Comparison of ENCODE assay signal across 26 cellular contexts in the genomic region with DNA sequence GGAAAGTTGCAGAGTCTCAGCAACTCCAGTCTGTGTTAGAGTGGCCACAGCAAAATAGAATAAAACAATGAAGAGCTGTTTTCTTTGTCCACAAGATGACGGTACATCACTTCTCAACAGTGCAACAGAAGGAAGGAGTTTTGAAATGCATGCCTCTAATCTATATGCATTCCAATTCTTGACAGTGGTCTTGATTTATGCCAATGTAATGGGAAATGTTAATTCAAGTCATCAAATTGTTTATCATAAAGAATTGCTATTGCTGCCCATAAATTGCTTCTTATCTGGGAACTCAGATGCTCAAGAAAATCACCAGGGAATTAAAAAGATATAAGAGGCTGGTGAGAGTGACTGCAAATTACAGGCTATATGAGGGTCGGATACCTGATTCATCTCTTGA.
"Had no signal": no experiment of that assay in that cellular context is flagged by ENCODE, and none has a peak within 500 bp of the region (broad histone marks: within the 10 kb centered on the region; RNA-seq: fewer than 3 reads in every experiment).

No MANE protein-coding gene starts in this region.

- H3K27ac Mint-ChIP-seq: naive thymus-derived CD8-positive, alpha-beta T cell; nephron progenitor cell; stimulated activated effector memory CD8-positive, alpha-beta T cell treated with anti-CD3 and anti-CD28 coated beads, Interleukin-12 subunit alpha, Interleukin-12 subunit beta, amount 100 ng/mL, for 72 hours had no signal

- ATAC-seq: gastroesophageal sphincter; heart left ventricle; left ventricle myocardium superior; lower lobe of right lung; naive thymus-derived CD8-positive, alpha-beta T cell; psoas muscle; right cardiac atrium; stimulated activated effector memory CD8-positive, alpha-beta T cell treated with anti-CD3 and anti-CD28 coated beads, Interleukin-12 subunit alpha, Interleukin-12 subunit beta, amount 100 ng/mL, for 72 hours had no signal

- H3K36me3 Mint-ChIP-seq: naive thymus-derived CD8-positive, alpha-beta T cell; stimulated activated effector memory CD8-positive, alpha-beta T cell treated with anti-CD3 and anti-CD28 coated beads, Interleukin-12 subunit alpha, Interleukin-12 subunit beta, amount 100 ng/mL, for 72 hours had no signal

- H3K9me3 Mint-ChIP-seq: stimulated activated effector memory CD8-positive, alpha-beta T cell treated with anti-CD3 and anti-CD28 coated beads, Interleukin-12 subunit alpha, Interleukin-12 subunit beta, amount 100 ng/mL, for 72 hours had no signal

- H3K4me3 ChIP-seq: coronary artery, esophagus squamous epithelium, gastroesophageal sphincter, heart left ventricle, hepatocyte, lower lobe of right lung, psoas muscle, sigmoid colon, stomach, thyroid gland, vagina had no signal

- H3K4me1 Mint-ChIP-seq: naive thymus-derived CD8-positive, alpha-beta T cell; nephron progenitor cell; stimulated activated effector memory CD8-positive, alpha-beta T cell treated with anti-CD3 and anti-CD28 coated beads, Interleukin-12 subunit alpha, Interleukin-12 subunit beta, amount 100 ng/mL, for 72 hours had no signal

- DNase-seq: dermis blood vessel endothelial cell; effector memory CD4-positive, alpha-beta T cell; erythroblast; esophagus squamous epithelium; foreskin fibroblast; heart left ventricle; left ventricle myocardium superior; lower lobe of right lung; naive thymus-derived CD8-positive, alpha-beta T cell; nephron progenitor cell; nucleus accumbens; posterior cingulate gyrus; psoas muscle; right cardiac atrium; sigmoid colon; stimulated activated CD4-positive, alpha-beta T cell treated with anti-CD3 and anti-CD28 coated beads, Interleukin-2, amount 100 ng/mL, for 24 hours; stimulated activated CD4-positive, alpha-beta T cell treated with anti-CD3 and anti-CD28 coated beads, Interleukin-4, amount 100 ng/mL, for 24 hours; stimulated activated naive CD4-positive, alpha-beta T cell treated with Interleukin-2 at 50 U/mL for 16 hours; stomach; thyroid gland; trophoblast cell had no signal

- H3K27me3 Mint-ChIP-seq: naive thymus-derived CD8-positive, alpha-beta T cell had no signal

- H3K4me3 Mint-ChIP-seq: naive thymus-derived CD8-positive, alpha-beta T cell; nephron progenitor cell; stimulated activated effector memory CD8-positive, alpha-beta T cell treated with anti-CD3 and anti-CD28 coated beads, Interleukin-12 subunit alpha, Interleukin-12 subunit beta, amount 100 ng/mL, for 72 hours had no signal
